In the genomic region with DNA sequence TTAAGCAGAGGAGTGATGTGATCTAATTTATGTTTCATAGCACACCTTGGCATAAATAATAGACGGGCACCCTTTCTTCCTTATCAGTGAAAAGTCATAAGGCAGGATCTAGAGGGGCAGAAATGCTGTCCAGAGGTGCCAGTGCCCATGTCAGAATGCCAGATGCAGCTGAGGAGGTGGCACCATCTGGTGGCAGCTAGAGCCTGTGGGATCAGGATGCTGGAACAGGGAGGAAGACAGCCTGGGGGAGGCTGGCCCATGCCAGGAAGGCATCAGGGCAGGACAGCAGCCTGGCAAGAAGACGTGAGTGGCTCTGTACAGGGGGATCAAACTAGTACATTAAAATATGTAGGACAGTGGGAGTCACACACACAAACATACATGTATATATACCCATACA, we compare ENCODE assay signal across 9 cellular contexts. TPM values are rescaled to one million over a fixed set of nuclear protein-coding genes. Genes with fewer than 3 reads are reported as not detected.
A peak's percentile ranks its signal among the peaks of the same experiment; 100 is the strongest.
DNase-seq lines count a peak whose midpoint lies in the region; ATAC-seq, FAIRE-seq and TF ChIP-seq lines count a peak whose summit lies in the region.
"Had no signal": no experiment of that assay in that cellular context is flagged by ENCODE, and none has a peak within 500 bp of the region (broad histone marks: within the 10 kb centered on the region; RNA-seq: fewer than 3 reads in every experiment).

No MANE protein-coding gene starts in this region.

- WGBS in small intestine, 3 donors = 31 to 62% (median 59%) methylated on average over 2 of the region's 2 CpGs
- 65% methylated on average over 2 of the region's 2 CpGs for WGBS in prostate gland

- no peaks in the 10 kb centered on the region for H3K36me3 Mint-ChIP-seq in activated CD8-positive, alpha-beta T cell treated with anti-CD3 and anti-CD28 coated beads for 36 hours (ENCODE audit: low read depth)
- no peaks in the 10 kb centered on the region for H3K36me3 Mint-ChIP-seq in activated CD8-positive, alpha-beta T cell treated with anti-CD3 and anti-CD28 coated beads, Interleukin-2, amount 10 ng/mL, durations not matched to agents 7 days and 5 days (ENCODE audit: low read depth)
- H3K36me3 Mint-ChIP-seq in activated T-cell treated with anti-CD3 and anti-CD28 coated beads, Interleukin-2, amount 50 U/mL, for 4 hours (ENCODE audit: insufficient read depth) = no peaks in the 10 kb centered on the region

- no peaks in the 10 kb centered on the region for H3K9me3 Mint-ChIP-seq in activated CD8-positive, alpha-beta T cell treated with anti-CD3 and anti-CD28 coated beads for 36 hours
- no peaks in the 10 kb centered on the region for H3K9me3 Mint-ChIP-seq in activated CD8-positive, alpha-beta T cell treated with anti-CD3 and anti-CD28 coated beads, Interleukin-2, amount 10 ng/mL, durations not matched to agents 7 days and 5 days (ENCODE audit: insufficient read depth)
- no peaks in the 10 kb centered on the region for H3K9me3 Mint-ChIP-seq in activated T-cell treated with anti-CD3 and anti-CD28 coated beads, Interleukin-2, amount 50 U/mL, for 4 hours

- TF ChIP-seq POLR2A in prostate gland (IDR thresholded peaks at IDR 0.05) = no peak

- H3K27ac ChIP-seq in small intestine (ENCODE audit: low read depth in 1 of 2, low read length in 1 of 2) (no peak overlapping the region), prostate gland (no peak overlapping the region)
- H3K27ac ChIP-seq in effector memory CD4-positive, alpha-beta T cell (ENCODE audit: insufficient read depth, low read length, poor library complexity, severe bottlenecking) = no peak overlapping the region

- H3K27ac Mint-ChIP-seq in activated CD8-positive, alpha-beta T cell treated with anti-CD3 and anti-CD28 coated beads for 36 hours = no peak overlapping the region
- H3K27ac Mint-ChIP-seq in activated CD8-positive, alpha-beta T cell treated with anti-CD3 and anti-CD28 coated beads, Interleukin-2, amount 10 ng/mL, durations not matched to agents 7 days and 5 days = no peak overlapping the region

- intact Hi-C loops in activated CD8-positive, alpha-beta T cell treated with anti-CD3 and anti-CD28 coated beads for 36 hours (cut with micrococcal nuclease) = loop anchor here (10.0 kb wide), 1 partner anchor 421 kb away; no protein-coding TSS in a partner anchor
- intact Hi-C loops in prostate gland (cut with DNase I) = no loop called here

- no peaks in the 10 kb centered on the region for H3K27me3 Mint-ChIP-seq in activated CD8-positive, alpha-beta T cell treated with anti-CD3 and anti-CD28 coated beads for 36 hours
- peaks cover 4% of the 10 kb centered on the region for H3K27me3 Mint-ChIP-seq in activated CD8-positive, alpha-beta T cell treated with anti-CD3 and anti-CD28 coated beads, Interleukin-2, amount 10 ng/mL, durations not matched to agents 7 days and 5 days (ENCODE audit: low read depth)
- no peaks in the 10 kb centered on the region for H3K27me3 Mint-ChIP-seq in activated T-cell treated with anti-CD3 and anti-CD28 coated beads, Interleukin-2, amount 50 U/mL, for 4 hours (ENCODE audit: low read depth)

- H3K9me3 ChIP-seq in MG63 = no peaks in the 10 kb centered on the region
- H3K9me3 ChIP-seq in small intestine (ENCODE audit: control insufficient read depth, low read depth) = no peaks in the 10 kb centered on the region
- no peaks in the 10 kb centered on the region for H3K9me3 ChIP-seq in prostate gland
- no peaks in the 10 kb centered on the region for H3K9me3 ChIP-seq in effector memory CD4-positive, alpha-beta T cell (ENCODE audit: control insufficient read depth, low read length)

- CTCF ChIA-PET in activated CD8-positive, alpha-beta T cell treated with anti-CD3 and anti-CD28 coated beads for 36 hours (lab: Charles Lee) = interaction anchor here (0.8 to 2.0 kb wide), 3 partner anchors 16 to 292 kb away, joined by 3 to 9 read pairs (median 5); no protein-coding TSS in a partner anchor
- CTCF ChIA-PET in activated CD8-positive, alpha-beta T cell treated with anti-CD3 and anti-CD28 coated beads, Interleukin-2, amount 10 ng/mL, durations not matched to agents 7 days and 5 days (lab: Charles Lee) = interaction anchor here (1.2 to 2.3 kb wide), 2 partner anchors 59 to 421 kb away, joined by 3 to 10 read pairs; no protein-coding TSS in a partner anchor

- no peaks in the 10 kb centered on the region for H3K27me3 ChIP-seq in MG63
- no peaks in the 10 kb centered on the region for H3K27me3 ChIP-seq in small intestine (ENCODE audit: control insufficient read depth in 2 of 2, insufficient read depth in 2 of 2, low read length in 2 of 2)
- H3K27me3 ChIP-seq in prostate gland (replicated peaks; ENCODE audit: insufficient read depth) = no peaks in the 10 kb centered on the region
- no peaks in the 10 kb centered on the region for H3K27me3 ChIP-seq in effector memory CD4-positive, alpha-beta T cell (replicated peaks; ENCODE audit: control insufficient read depth, insufficient read depth, low read length, poor library complexity, severe bottlenecking)

- peaks cover 4% of the 10 kb centered on the region for H3K4me1 Mint-ChIP-seq in activated CD8-positive, alpha-beta T cell treated with anti-CD3 and anti-CD28 coated beads for 36 hours (ENCODE audit: low read depth)
- H3K4me1 Mint-ChIP-seq in activated CD8-positive, alpha-beta T cell treated with anti-CD3 and anti-CD28 coated beads, Interleukin-2, amount 10 ng/mL, durations not matched to agents 7 days and 5 days (ENCODE audit: low read depth) = peaks cover 2% of the 10 kb centered on the region
- H3K4me1 Mint-ChIP-seq in activated T-cell treated with anti-CD3 and anti-CD28 coated beads, Interleukin-2, amount 50 U/mL, for 4 hours (ENCODE audit: low read depth) = peaks cover 2% of the 10 kb centered on the region

- H3K4me3 Mint-ChIP-seq in activated CD8-positive, alpha-beta T cell treated with anti-CD3 and anti-CD28 coated beads for 36 hours = no peak overlapping the region
- no peak overlapping the region for H3K4me3 Mint-ChIP-seq in activated CD8-positive, alpha-beta T cell treated with anti-CD3 and anti-CD28 coated beads, Interleukin-2, amount 10 ng/mL, durations not matched to agents 7 days and 5 days
- H3K4me3 Mint-ChIP-seq in activated T-cell treated with anti-CD3 and anti-CD28 coated beads, Interleukin-2, amount 50 U/mL, for 4 hours = no peak overlapping the region

- H3K4me1 ChIP-seq in small intestine (ENCODE audit: control insufficient read depth in 2 of 2, insufficient read depth in 1 of 2, low read depth in 1 of 2, low read length in 1 of 2) (no peaks in the 10 kb centered on the region), prostate gland (replicated peaks) (no peaks in the 10 kb centered on the region)
- no peaks in the 10 kb centered on the region for H3K4me1 ChIP-seq in effector memory CD4-positive, alpha-beta T cell (ENCODE audit: control insufficient read depth, insufficient read depth, low read length, poor library complexity, severe bottlenecking)

- H3K4me3 ChIP-seq in MG63 (no peak overlapping the region), choroid plexus epithelial cell (ENCODE audit: low read depth, low read length) (no peak overlapping the region), small intestine (ENCODE audit: low read depth in 1 of 2, low read length in 2 of 2) (no peak overlapping the region), prostate gland (no peak overlapping the region)
- no peak overlapping the region for H3K4me3 ChIP-seq in effector memory CD4-positive, alpha-beta T cell (ENCODE audit: insufficient read depth, low read depth, low read length, poor library complexity, severe bottlenecking)

- peak; percentile 20 for DNase-seq in activated CD8-positive, alpha-beta T cell treated with anti-CD3 and anti-CD28 coated beads for 36 hours
- no peak for DNase-seq in activated CD8-positive, alpha-beta T cell treated with anti-CD3 and anti-CD28 coated beads, Interleukin-2, amount 10 ng/mL, durations not matched to agents 7 days and 5 days
- DNase-seq in MG63 (peak; percentile 30), choroid plexus epithelial cell (ENCODE audit: low read depth) (no peak), small intestine (peak; percentile 30), prostate gland (ENCODE audit: low spot score) (no peak)
- DNase-seq in activated T-cell treated with anti-CD3 and anti-CD28 coated beads, Interleukin-2, amount 50 U/mL, for 4 hours = no peak
- no peak for DNase-seq in effector memory CD4-positive, alpha-beta T cell

- no peak for TF ChIP-seq CTCF in activated CD8-positive, alpha-beta T cell treated with anti-CD3 and anti-CD28 coated beads for 36 hours (IDR thresholded peaks at IDR 0.05)
- TF ChIP-seq CTCF in choroid plexus epithelial cell (conservative IDR thresholded peaks at IDR 0.05; ENCODE audit: low read depth, low read length) (peak; percentile 27), prostate gland (IDR thresholded peaks at IDR 0.05) (no peak)

- no peak for FAIRE-seq in small intestine (lab: Jason Lieb, UNC)

- POLR2A ChIA-PET in activated CD8-positive, alpha-beta T cell treated with anti-CD3 and anti-CD28 coated beads for 36 hours (lab: Charles Lee) = no interaction called here
- POLR2A ChIA-PET in activated CD8-positive, alpha-beta T cell treated with anti-CD3 and anti-CD28 coated beads, Interleukin-2, amount 10 ng/mL, durations not matched to agents 7 days and 5 days (lab: Charles Lee) = no interaction called here

- H3K36me3 ChIP-seq in MG63 = no peaks in the 10 kb centered on the region
- no peaks in the 10 kb centered on the region for H3K36me3 ChIP-seq in small intestine (ENCODE audit: control insufficient read depth in 2 of 2, insufficient read depth in 2 of 2, low read length in 2 of 2)
- no peaks in the 10 kb centered on the region for H3K36me3 ChIP-seq in prostate gland
- no peaks in the 10 kb centered on the region for H3K36me3 ChIP-seq in effector memory CD4-positive, alpha-beta T cell (ENCODE audit: control insufficient read depth, insufficient read depth, low read length)

- no peak for ATAC-seq in activated CD8-positive, alpha-beta T cell treated with anti-CD3 and anti-CD28 coated beads for 36 hours
- ATAC-seq in activated CD8-positive, alpha-beta T cell treated with anti-CD3 and anti-CD28 coated beads, Interleukin-2, amount 10 ng/mL, durations not matched to agents 7 days and 5 days = no peak
- no peak for ATAC-seq in activated T-cell treated with anti-CD3 and anti-CD28 coated beads, Interleukin-2, amount 50 U/mL, for 4 hours

RNA-seq across cellular contexts. Expression of a gene that starts 16.5 kb away (rescaled TPM):
- total RNA-seq in activated CD8-positive, alpha-beta T cell treated with anti-CD3 and anti-CD28 coated beads for 36 hours = under 1 TPM; 0.07 to 0.09 TPM
- total RNA-seq in activated CD8-positive, alpha-beta T cell treated with anti-CD3 and anti-CD28 coated beads, Interleukin-2, amount 10 ng/mL, durations not matched to agents 7 days and 5 days = under 1 TPM; 0.13 to 0.21 TPM
- total RNA-seq in MG63 (2014; rRNA removed; shearing (Covaris generic); ENCODE audit: low replicate concordance) = not detected in 2 replicates
- under 1 TPM in 2 of 3 donors, not detected in 1; 0.27 to 0.48 TPM for polyA plus RNA-seq in small intestine
- total RNA-seq in prostate gland = under 1 TPM; 0.68 TPM
- under 1 TPM in 2 of 3 donors, not detected in 1; 0.03 to 0.08 TPM for total RNA-seq in activated T-cell treated with anti-CD3 and anti-CD28 coated beads, Interleukin-2, amount 50 U/mL, for 4 hours
- total RNA-seq: subcutaneous adipose tissue had no signal

Comparison
In these comparisons a context has a peak if more than half of its experiments do, and no peak if none do; other contexts are left out.
1. DNase-seq: peak in activated CD8-positive, alpha-beta T cell treated with anti-CD3 and anti-CD28 coated beads for 36 hours (single experiment), MG63 (single experiment) and small intestine (single experiment); none in activated CD8-positive, alpha-beta T cell treated with anti-CD3 and anti-CD28 coated beads, Interleukin-2, amount 10 ng/mL, durations not matched to agents 7 days and 5 days (single experiment), choroid plexus epithelial cell (single experiment), prostate gland (single experiment), activated T-cell treated with anti-CD3 and anti-CD28 coated beads, Interleukin-2, amount 50 U/mL, for 4 hours (single experiment) and effector memory CD4-positive, alpha-beta T cell (0 of 3).